In genomic region chr22:50548046-50548912, GRCh38 we compare ENCODE assay signal across 10 cellular contexts. TPM values are rescaled to one million over a fixed set of nuclear protein-coding genes. Genes with fewer than 3 reads are reported as not detected.
DNase-seq lines count a peak whose midpoint lies in the region; ATAC-seq and TF ChIP-seq lines count a peak whose summit lies in the region.
"Had no signal": no experiment of that assay in that cellular context is flagged by ENCODE, and none has a peak within 500 bp of the region (broad histone marks: within the 10 kb centered on the region; RNA-seq: fewer than 3 reads in every experiment).

No MANE protein-coding gene starts in this region.

- peak overlapping the region; percentile 64 for H3K4me3 Mint-ChIP-seq in memory B cell
- H3K4me3 Mint-ChIP-seq: HFFc6 had no signal

- intact Hi-C loops in heart left ventricle (cut with DNase I) (loop anchor here in 2 of 10 donors (5.0 to 10.0 kb wide), 2 partner anchors 64 to 67 kb away; no protein-coding TSS in a partner anchor), Right ventricle myocardium inferior (cut with DNase I) (loop anchor here (5.0 kb wide), 1 partner anchor 64 kb away; no protein-coding TSS in a partner anchor), A673 (cut with micrococcal nuclease; ENCODE audit: unreplicated experiment) (loop anchor here (10.0 kb wide), 1 partner anchor 57 kb away; the partner anchor contains the start of gene MAPK8IP2)

- H3K27me3 ChIP-seq in heart left ventricle (peaks cover 24 to 83% (median 36%) of the 10 kb centered on the region in 9 donors), A673 (replicated peaks; ENCODE audit: insufficient read depth, low read depth, low read length, poor library complexity) (no peaks in the 10 kb centered on the region)

- ATAC-seq in heart left ventricle (peak in 2 of 4 donors; percentile 6 to 8), Right ventricle myocardium inferior (no peak), memory B cell (ENCODE audit: low read depth) (peak; percentile 34), HG02840 (IDR thresholded peaks at IDR 0.05; ENCODE audit: low FRiP score, unreplicated experiment) (no peak), HG02885 (IDR thresholded peaks at IDR 0.05; ENCODE audit: poor library complexity, unreplicated experiment) (no peak)

- DNase-seq in heart left ventricle = peak in 1 of 5 donors; percentile 67
- DNase-seq in Right ventricle myocardium inferior (ENCODE audit: missing footprints) = no peak
- DNase-seq in activated effector memory CD4-positive, alpha-beta T cell treated with Interleukin-2 at 50 U/mL for 16 hours = peak; percentile 62
- no peak for DNase-seq in memory B cell (ENCODE audit: low spot score in 2 of 2)
- DNase-seq in HUDEP-2 (lab: John Stamatoyannopoulos, UW; ENCODE audit: unreplicated experiment in 76 of 76) = no peak
- no peak for DNase-seq in A673 (ENCODE audit: low spot score)
- DNase-seq: HFFc6, NCI-H2029 had no signal

- no TSS peak for BruUV-seq in A673 (replicated peaks; lab: Mats Ljungman, UMichigan)

- H3K9me3 ChIP-seq in heart left ventricle (no peaks in the 10 kb centered on the region), A673 (ENCODE audit: low read depth, low read length, poor library complexity, severe bottlenecking) (no peaks in the 10 kb centered on the region)

- no peaks in the 10 kb centered on the region for H3K27me3 Mint-ChIP-seq in memory B cell

- POLR2A ChIA-PET in A673 (lab: Charles Lee; ENCODE audit: low non-redundant PET) = interaction anchor here (0.6 kb wide), 1 partner anchor 19 kb away, joined by 6 read pairs; the partner anchor contains the start of gene TYMP

- TF ChIP-seq POLR2A in heart left ventricle (IDR thresholded peaks at IDR 0.05) = no peak

- peaks cover 10% of the 10 kb centered on the region for H3K4me1 Mint-ChIP-seq in memory B cell

- no peaks in the 10 kb centered on the region for H3K36me3 Mint-ChIP-seq in memory B cell

- no peaks in the 10 kb centered on the region for H3K9me3 Mint-ChIP-seq in memory B cell
- H3K9me3 Mint-ChIP-seq: HFFc6 had no signal

- CTCF ChIA-PET in A673 (lab: Charles Lee) = interaction anchor here (0.6 kb wide), 1 partner anchor 202 kb away, joined by 3 read pairs; no protein-coding TSS in a partner anchor

- TF ChIP-seq CTCF in heart left ventricle (IDR thresholded peaks at IDR 0.05) (peak in 1 of 12 donors; percentile 8), A673 (conservative IDR thresholded peaks at IDR 0.05; ENCODE audit: low read depth, low read length) (no peak)

- peak overlapping the region; percentile 83 for H3K27ac Mint-ChIP-seq in memory B cell
- H3K27ac Mint-ChIP-seq: HFFc6 had no signal

- 9 to 15% (median 10%) methylated on average over 18 to 56 of the region's 56 CpGs for WGBS in heart left ventricle, 4 donors

- peak overlapping the region in 10 of 12 donors; percentile 16 to 65 (median 36) for H3K4me3 ChIP-seq in heart left ventricle
- H3K4me3 ChIP-seq in A673 (ENCODE audit: low read depth, low read length, poor library complexity, severe bottlenecking) = no peak overlapping the region

- H3K4me1 ChIP-seq in heart left ventricle (peaks cover 0 to 58% (median 17%) of the 10 kb centered on the region in 12 donors), A673 (ENCODE audit: insufficient read depth, low read length, poor library complexity, severe bottlenecking) (peaks cover 10% of the 10 kb centered on the region)

- no peaks in the 10 kb centered on the region for H3K36me3 ChIP-seq in heart left ventricle
- no peaks in the 10 kb centered on the region for H3K36me3 ChIP-seq in A673 (ENCODE audit: insufficient read depth, low read length, poor library complexity, severe bottlenecking)

- H3K27ac ChIP-seq in heart left ventricle = peak overlapping the region in 1 of 12 donors; percentile 74
- no peak overlapping the region for H3K27ac ChIP-seq in A673 (ENCODE audit: low read depth, low read length, poor library complexity, severe bottlenecking)

RNA-seq across cellular contexts. Expression of gene KLHDC7B, which starts 2.6 kb away (rescaled TPM):
- 1 to 10 TPM in 1 of 9 donors, under 1 TPM in 3, not detected in 5; 0.08 to 1.3 (median 0.14) TPM for total RNA-seq in heart left ventricle
- under 1 TPM in 1 of 2 donors, not detected in 1; 0.08 TPM for polyA plus RNA-seq in heart left ventricle
- total RNA-seq in Right ventricle myocardium inferior = not detected
- total RNA-seq in A673 (2021) = 1.4 and 1.6 TPM in 2 replicates

RNA-seq across cellular contexts. Expression of gene SYCE3, which starts 14.4 kb away (rescaled TPM):
- not detected for total RNA-seq in heart left ventricle
- polyA plus RNA-seq in heart left ventricle = not detected
- not detected for total RNA-seq in Right ventricle myocardium inferior
- total RNA-seq in A673 (2021) = not detected in 2 replicates
- total RNA-seq: HFFc6 had no signal

RNA-seq across cellular contexts. Expression of gene TYMP, which starts 18.5 kb away (rescaled TPM):
- 100 to 1,000 TPM in 1 of 9 donors, 10 to 100 TPM in 6, 1 to 10 TPM in 2; 8.3 to 198 (median 21.7) TPM for total RNA-seq in heart left ventricle
- polyA plus RNA-seq in heart left ventricle = 10 to 100 TPM; 11.8 to 45.1 TPM
- 15.5 TPM for total RNA-seq in Right ventricle myocardium inferior
- 0.58 and 0.98 TPM in 2 replicates for total RNA-seq in A673 (2021)

RNA-seq across cellular contexts. Expression of gene SCO2, which starts 22.9 kb away (rescaled TPM):
- total RNA-seq in heart left ventricle (1 to 10 TPM in 2 of 9 donors, under 1 TPM in 2, not detected in 5; 0.67 to 2.6 (median 0.94) TPM), Right ventricle myocardium inferior (not detected), A673 (2021) (0.44 and 5.4 TPM in 2 replicates)
- 1 to 10 TPM in 1 of 2 donors, not detected in 1; 2.0 TPM for polyA plus RNA-seq in heart left ventricle

RNA-seq across cellular contexts. Expression of gene CPT1B, which starts 29.9 kb away (rescaled TPM):
- total RNA-seq in heart left ventricle = 100 to 1,000 TPM; 115 to 467 (median 306) TPM
- polyA plus RNA-seq in heart left ventricle = 100 to 1,000 TPM in 1 of 2 donors, 10 to 100 TPM in 1; 51.4 to 267 TPM
- total RNA-seq in Right ventricle myocardium inferior = 370 TPM
- 19.2 and 28.3 TPM in 2 replicates for total RNA-seq in A673 (2021)
